ENCODE assay signal across 15 cellular contexts in the genomic region with DNA sequence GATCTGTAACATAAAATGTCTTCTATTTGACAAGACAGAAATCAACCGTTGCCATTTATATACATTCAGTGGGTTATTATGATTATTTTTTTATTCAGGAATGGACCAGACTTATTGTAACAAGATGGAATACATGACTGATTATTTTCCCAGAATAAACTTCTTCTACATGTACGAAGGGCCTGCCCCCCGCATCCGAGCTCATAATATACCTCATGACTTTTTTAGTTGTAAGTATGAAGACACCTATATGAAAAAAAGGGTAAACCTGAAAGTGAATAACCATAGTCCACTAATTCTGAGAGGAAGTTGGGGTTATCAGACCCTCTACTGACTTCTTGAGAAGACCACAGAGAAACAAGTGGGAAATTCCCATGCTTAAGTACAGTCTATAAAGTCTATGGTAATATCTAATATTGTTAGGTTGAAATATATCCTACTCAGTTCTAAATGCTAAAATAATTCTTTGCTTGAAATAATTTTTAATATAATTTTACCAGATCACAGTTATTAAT. TPM values are rescaled to one million over a fixed set of nuclear protein-coding genes. Genes with fewer than 3 reads are reported as not detected.
DNase-seq lines count a peak whose midpoint lies in the region; ATAC-seq and FAIRE-seq lines count a peak whose summit lies in the region.
"Had no signal": no experiment of that assay in that cellular context is flagged by ENCODE, and none has a peak within 500 bp of the region (broad histone marks: within the 10 kb centered on the region; RNA-seq: fewer than 3 reads in every experiment).

No MANE protein-coding gene starts in this region.

- ATAC-seq in GM19463 (IDR thresholded peaks at IDR 0.05; ENCODE audit: unreplicated experiment): peak; percentile 50
- ATAC-seq in HG02973 (IDR thresholded peaks at IDR 0.05; ENCODE audit: unreplicated experiment): peak; percentile 58
- ATAC-seq in activated T-cell treated with anti-CD3 and anti-CD28 coated beads, Interleukin-2, amount 50 U/mL, for 4 hours: peak; percentile 48 to 58
- ATAC-seq: Right ventricle myocardium inferior had no signal

- peaks cover 8% of the 10 kb centered on the region for H3K4me1 Mint-ChIP-seq in activated T-cell treated with anti-CD3 and anti-CD28 coated beads, Interleukin-2, amount 50 U/mL, for 4 hours (ENCODE audit: low read depth)

- H3K4me3 Mint-ChIP-seq in activated T-cell treated with anti-CD3 and anti-CD28 coated beads, Interleukin-2, amount 50 U/mL, for 4 hours: no peak overlapping the region
- H3K4me3 Mint-ChIP-seq: type B pancreatic cell had no signal

- peak; percentile 63 for FAIRE-seq in GM18507 (lab: Jason Lieb, UNC)

- no peaks in the 10 kb centered on the region for H3K27me3 Mint-ChIP-seq in activated T-cell treated with anti-CD3 and anti-CD28 coated beads, Interleukin-2, amount 50 U/mL, for 4 hours (ENCODE audit: low read depth)
- H3K27me3 Mint-ChIP-seq: type B pancreatic cell had no signal

- DNase-seq in GM18507 (ENCODE audit: extremely low spot score, insufficient read length, low read depth): no peak
- no peak for DNase-seq in activated T-cell treated with anti-CD3 and anti-CD28 coated beads, Interleukin-2, amount 50 U/mL, for 4 hours
- DNase-seq in NCI-H524 treated with DMSO at 0.1 percent for 48 hours (lab: John Stamatoyannopoulos, UW): no peak
- no peak for DNase-seq in epidermal melanocyte (ENCODE audit: insufficient read length, low spot score)
- DNase-seq in cerebellum (ENCODE audit: low spot score): no peak
- DNase-seq in DMS53 (lab: John Stamatoyannopoulos, UW): no peak
- DNase-seq: COR-L47; IMR-90; ovary; stimulated activated CD4-positive, alpha-beta T cell treated with anti-CD3 and anti-CD28 coated beads, Interleukin-4, amount 100 ng/mL, for 4 hours had no signal

- no peaks in the 10 kb centered on the region for H3K36me3 Mint-ChIP-seq in activated T-cell treated with anti-CD3 and anti-CD28 coated beads, Interleukin-2, amount 50 U/mL, for 4 hours (ENCODE audit: insufficient read depth)
- H3K36me3 Mint-ChIP-seq: type B pancreatic cell had no signal

- no peaks in the 10 kb centered on the region for H3K9me3 Mint-ChIP-seq in activated T-cell treated with anti-CD3 and anti-CD28 coated beads, Interleukin-2, amount 50 U/mL, for 4 hours
- H3K9me3 Mint-ChIP-seq: type B pancreatic cell had no signal

RNA-seq across cellular contexts. Expression of gene OR2A4, which starts 15.9 kb away (rescaled TPM):
- total RNA-seq in activated T-cell treated with anti-CD3 and anti-CD28 coated beads, Interleukin-2, amount 50 U/mL, for 4 hours: not detected
- total RNA-seq in cerebellum: not detected
- total RNA-seq: activated CD8-positive, alpha-beta memory T cell treated with anti-CD3 and anti-CD28 coated beads for 36 hours; IMR-90; ovary; Right ventricle myocardium inferior had no signal

RNA-seq across cellular contexts. Expression of gene CTAGE9, which starts 25.5 kb away (rescaled TPM):
- total RNA-seq in activated T-cell treated with anti-CD3 and anti-CD28 coated beads, Interleukin-2, amount 50 U/mL, for 4 hours: not detected
- not detected for total RNA-seq in cerebellum
- total RNA-seq: activated CD8-positive, alpha-beta memory T cell treated with anti-CD3 and anti-CD28 coated beads for 36 hours; IMR-90; ovary; Right ventricle myocardium inferior had no signal

RNA-seq across cellular contexts. Expression of gene ENPP3, which starts 48.2 kb away (rescaled TPM):
- total RNA-seq in activated T-cell treated with anti-CD3 and anti-CD28 coated beads, Interleukin-2, amount 50 U/mL, for 4 hours: under 1 TPM in 2 of 3 donors, not detected in 1; 0.35 to 0.54 TPM
- 0.64 TPM for total RNA-seq in cerebellum

RNA-seq across cellular contexts. Expression of gene MED23, which starts 57.3 kb away (rescaled TPM):
- total RNA-seq in activated T-cell treated with anti-CD3 and anti-CD28 coated beads, Interleukin-2, amount 50 U/mL, for 4 hours: 10 to 100 TPM; 26.0 to 32.1 (median 29.0) TPM
- 61.7 TPM for total RNA-seq in cerebellum
